ENCODE assay signal across 1 cellular context in the genomic region with DNA sequence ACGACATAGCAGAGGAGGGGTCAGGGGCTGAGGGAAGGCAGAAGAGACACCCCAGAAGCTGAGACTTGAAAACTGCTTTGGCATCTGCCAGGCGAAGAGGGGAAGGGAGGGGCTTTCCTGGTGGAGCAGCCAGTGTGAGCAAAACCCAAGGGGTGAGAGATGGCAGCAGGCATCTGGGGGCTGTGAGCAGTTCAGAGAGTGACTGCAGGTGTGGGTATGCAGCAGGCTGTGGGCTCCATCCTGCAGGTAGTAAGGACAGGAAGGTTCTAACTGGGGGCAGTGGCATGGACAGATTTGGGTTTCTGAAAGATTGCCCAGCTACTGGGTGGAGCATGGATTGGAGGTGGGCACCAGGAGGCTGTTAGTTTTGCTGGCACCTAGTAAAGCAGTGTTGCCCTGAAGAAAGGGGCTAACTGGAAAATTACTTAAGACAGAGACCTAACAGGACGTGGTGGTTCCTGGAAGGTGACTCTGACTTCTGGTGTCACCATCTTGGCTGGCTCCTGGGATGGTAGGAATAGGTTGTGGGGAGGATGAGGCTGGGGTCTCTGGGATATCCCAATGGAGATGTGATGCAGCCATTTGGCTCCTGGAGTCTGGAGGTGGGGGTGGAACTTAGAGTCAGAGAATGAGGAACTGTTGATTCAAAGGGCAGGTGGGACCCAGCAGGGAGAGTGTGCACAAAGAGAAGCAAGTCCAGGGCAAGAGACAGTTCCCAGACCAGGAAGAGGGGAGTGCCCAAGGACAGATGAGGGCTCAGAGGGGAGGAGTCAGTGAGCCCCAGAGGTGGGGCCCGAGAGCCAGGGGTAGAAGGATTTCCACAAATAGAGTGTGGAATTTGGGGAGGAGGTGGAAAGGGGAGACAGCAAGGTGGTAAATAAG.
TF ChIP-seq lines count a peak whose summit lies in the region.

No MANE protein-coding gene starts in this region.

TF ChIP-seq in GM12878, 131 proteins besides CTCF, POLR2A, EP300 and RAD21:
- peak; percentile 41; the same call in 1 of the 2 replicates for TF ChIP-seq SPI1 (IDR thresholded peaks at IDR 0.05; ENCODE audit: borderline replicate concordance, insufficient read depth, low read depth, low read length)
- no peak for TF ChIP-seq TCF7 (IDR thresholded peaks at IDR 0.05; ENCODE audit: borderline replicate concordance)
